16 cellular contexts compared by ENCODE assay signal in genomic region chr19:54469496-54469934, GRCh38. TPM values are rescaled to one million over a fixed set of nuclear protein-coding genes. Genes with fewer than 3 reads are reported as not detected.
A peak's percentile ranks its signal among the peaks of the same experiment; 100 is the strongest.
DNase-seq lines count a peak whose midpoint lies in the region; ATAC-seq, FAIRE-seq and TF ChIP-seq lines count a peak whose summit lies in the region.
"Had no signal": no experiment of that assay in that cellular context is flagged by ENCODE, and none has a peak within 500 bp of the region (broad histone marks: within the 10 kb centered on the region; RNA-seq: fewer than 3 reads in every experiment).

No MANE protein-coding gene starts in this region.

- H3K36me3 ChIP-seq in kidney (ENCODE audit: control insufficient read depth in 1 of 2, insufficient read depth in 2 of 2, low read length in 2 of 2) (no peaks in the 10 kb centered on the region), subcutaneous abdominal adipose tissue (ENCODE audit: control insufficient read depth in 5 of 5, insufficient read depth in 5 of 5, low read length in 5 of 5) (no peaks in the 10 kb centered on the region)

- ATAC-seq in HG03442 (IDR thresholded peaks at IDR 0.05; ENCODE audit: unreplicated experiment), result no peak

- no peak for TF ChIP-seq CTCF in chondrocyte (IDR thresholded peaks at IDR 0.05)
- TF ChIP-seq CTCF in kidney (IDR thresholded peaks at IDR 0.05; ENCODE audit: borderline replicate concordance, extremely low read depth, insufficient read depth), result no peak

- H3K4me3 ChIP-seq in kidney (ENCODE audit: low read length in 2 of 2) (no peak overlapping the region), subcutaneous abdominal adipose tissue (ENCODE audit: low read depth in 1 of 5, low read length in 5 of 5) (no peak overlapping the region)

- H3K27ac Mint-ChIP-seq in chondrocyte (ENCODE audit: unreplicated experiment), result peak overlapping the region; percentile 22
- H3K27ac Mint-ChIP-seq: H9 had no signal

- H3K4me1 ChIP-seq in kidney (ENCODE audit: control insufficient read depth in 1 of 2, insufficient read depth in 1 of 2, low read depth in 1 of 2, low read length in 2 of 2), result peaks cover 0 to 9% of the 10 kb centered on the region in 2 donors
- peaks cover 1 to 39% (median 30%) of the 10 kb centered on the region in 5 donors for H3K4me1 ChIP-seq in subcutaneous abdominal adipose tissue (ENCODE audit: control insufficient read depth in 5 of 5, insufficient read depth in 5 of 5, low read length in 5 of 5)

- no peak for FAIRE-seq in kidney (lab: Jason Lieb, UNC)

- intact Hi-C loops in kidney (cut with DNase I), result no loop called here

- H3K9ac ChIP-seq in kidney (ENCODE audit: low read length in 2 of 2) (no peak overlapping the region), subcutaneous abdominal adipose tissue (ENCODE audit: low read length in 5 of 5) (no peak overlapping the region)

- H3K4me1 Mint-ChIP-seq in chondrocyte (ENCODE audit: low read depth), result peaks cover 33% of the 10 kb centered on the region

- peak overlapping the region in 1 of 2 donors; percentile 48 for H3K27ac ChIP-seq in kidney (ENCODE audit: low read depth in 2 of 2, low read length in 2 of 2)
- H3K27ac ChIP-seq in subcutaneous abdominal adipose tissue (ENCODE audit: low read depth, low read length), result peak overlapping the region; percentile 50

- DNase-seq in DMS79 treated with DMSO at 0.1 percent for 48 hours (lab: John Stamatoyannopoulos, UW), result peak; percentile 6
- DNase-seq in DMS79 (lab: John Stamatoyannopoulos, UW), result no peak
- peak; percentile 86 for DNase-seq in chondrocyte (ENCODE audit: low spot score)
- peak; percentile 85 for DNase-seq in kidney
- DNase-seq in COLO829 (ENCODE audit: low spot score), result no peak
- DNase-seq in GF-D8 (lab: John Stamatoyannopoulos, UW), result no peak
- DNase-seq: 8988T, glutamatergic neuron, H9, mesenchymal stem cell, NCI-H2029, substantia nigra, T-helper 9 cell had no signal

- H3K9me3 ChIP-seq in kidney (ENCODE audit: control insufficient read depth in 1 of 2, low read length in 2 of 2) (no peaks in the 10 kb centered on the region), subcutaneous abdominal adipose tissue (ENCODE audit: control insufficient read depth in 5 of 5, low read length in 5 of 5) (no peaks in the 10 kb centered on the region)

- no peaks in the 10 kb centered on the region for H3K27me3 Mint-ChIP-seq in chondrocyte (ENCODE audit: low read depth)

- no peaks in the 10 kb centered on the region for H3K9me3 Mint-ChIP-seq in chondrocyte (ENCODE audit: low read depth)

- no peak overlapping the region for H3K4me3 Mint-ChIP-seq in chondrocyte (ENCODE audit: unreplicated experiment)

- H3K27me3 ChIP-seq in subcutaneous abdominal adipose tissue (ENCODE audit: control insufficient read depth in 5 of 5, insufficient read depth in 4 of 5, low read length in 5 of 5), result peaks cover 5 to 20% (median 9%) of the 10 kb centered on the region in 5 donors

- peaks cover 6% of the 10 kb centered on the region for H3K36me3 Mint-ChIP-seq in chondrocyte (ENCODE audit: low read depth)

RNA-seq across cellular contexts. Expression of gene CDC42EP5, which starts 3.6 kb away (rescaled TPM):
- total RNA-seq in chondrocyte (62.9 to 66.4 TPM (median 66.4 TPM) in 3 replicates), kidney (29.9 TPM)
- polyA plus RNA-seq in kidney (ENCODE audit: insufficient read depth, low read depth, low replicate concordance), result 19.3 TPM

RNA-seq across cellular contexts. Expression of gene LENG9, which starts 5.9 kb away (rescaled TPM):
- total RNA-seq in chondrocyte (10.2 to 14.8 TPM (median 13.2 TPM) in 3 replicates), kidney (6.8 TPM)
- polyA plus RNA-seq in kidney (ENCODE audit: insufficient read depth, low read depth, low replicate concordance), result 2.0 TPM

RNA-seq across cellular contexts. Expression of gene LENG8, which starts 20.5 kb away (rescaled TPM):
- total RNA-seq in chondrocyte (110 to 166 TPM (median 116 TPM) in 3 replicates), kidney (208 TPM)
- polyA plus RNA-seq in kidney (ENCODE audit: insufficient read depth, low read depth, low replicate concordance), result 48.6 TPM

RNA-seq across cellular contexts. Expression of gene LAIR2, which starts 33.1 kb away (rescaled TPM):
- not detected in 3 replicates for total RNA-seq in chondrocyte
- total RNA-seq in kidney, result not detected
- not detected for polyA plus RNA-seq in kidney (ENCODE audit: insufficient read depth, low read depth, low replicate concordance)
- total RNA-seq: H9, RPMI7951 had no signal

RNA-seq across cellular contexts. Expression of gene TTYH1, which starts 54.3 kb away (rescaled TPM):
- 0.49 TPM in 1 of 3 replicates, not detected in the others for total RNA-seq in chondrocyte
- 1.5 TPM for total RNA-seq in kidney
- polyA plus RNA-seq in kidney (ENCODE audit: insufficient read depth, low read depth, low replicate concordance), result 1.9 TPM
- total RNA-seq: RPMI7951 had no signal

Comparison
In these comparisons a context has a peak if more than half of its experiments do, and no peak if none do; other contexts are left out.
1. DNase-seq: peak in DMS79 treated with DMSO at 0.1 percent for 48 hours (single experiment), chondrocyte (single experiment) and kidney (single experiment); none in DMS79 (single experiment), COLO829 (single experiment) and GF-D8 (single experiment).